In the genomic region with DNA sequence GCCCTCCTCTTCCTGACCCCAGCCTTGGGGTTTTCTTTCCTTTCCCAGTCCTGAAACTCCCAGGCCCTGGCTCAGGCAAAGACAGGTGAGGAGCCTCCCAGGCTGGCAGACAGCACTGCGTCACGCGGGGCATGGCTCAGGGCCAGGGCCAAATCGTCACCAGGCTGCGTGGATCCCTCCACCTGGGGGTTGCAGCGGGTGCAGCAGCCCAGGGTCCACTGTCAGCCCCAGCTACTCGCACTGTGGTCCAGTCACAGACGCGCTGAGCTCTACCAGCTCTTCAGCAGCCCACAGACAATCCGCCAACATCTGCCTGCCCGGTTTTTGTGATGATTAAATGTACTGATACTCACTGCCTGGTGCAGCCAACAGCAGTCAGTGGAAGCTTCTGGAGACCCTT, we compare ENCODE assay signal across 10 cellular contexts. TPM values are rescaled to one million over a fixed set of nuclear protein-coding genes. Genes with fewer than 3 reads are reported as not detected.
A peak's percentile ranks its signal among the peaks of the same experiment; 100 is the strongest.
DNase-seq lines count a peak whose midpoint lies in the region.
"Had no signal": no experiment of that assay in that cellular context is flagged by ENCODE, and none has a peak within 500 bp of the region (broad histone marks: within the 10 kb centered on the region; RNA-seq: fewer than 3 reads in every experiment).

No MANE protein-coding gene starts in this region.

- peak overlapping the region; percentile 56 for H3K4me3 Mint-ChIP-seq in activated T-helper 1 cell treated with anti-CD3 and anti-CD28 coated beads, Interleukin-12 subunit alpha, Interleukin-12 subunit beta, Interleukin-2, Interleukin-4 antibody, amounts not matched to agents 30 ng/mL and 10 ng/mL and 1 ng/mL, durations not matched to agents 14 hours and 24 hours and 36 hours
- H3K4me3 Mint-ChIP-seq in immature natural killer cell, result peak overlapping the region; percentile 35 to 66 (median 65)

- no peaks in the 10 kb centered on the region for H3K9me3 Mint-ChIP-seq in activated T-helper 1 cell treated with anti-CD3 and anti-CD28 coated beads, Interleukin-12 subunit alpha, Interleukin-12 subunit beta, Interleukin-2, Interleukin-4 antibody, amounts not matched to agents 30 ng/mL and 10 ng/mL and 1 ng/mL, durations not matched to agents 14 hours and 24 hours and 36 hours
- H3K9me3 Mint-ChIP-seq in immature natural killer cell, result no peaks in the 10 kb centered on the region

- peaks cover 69% of the 10 kb centered on the region for H3K4me1 Mint-ChIP-seq in activated T-helper 1 cell treated with anti-CD3 and anti-CD28 coated beads, Interleukin-12 subunit alpha, Interleukin-12 subunit beta, Interleukin-2, Interleukin-4 antibody, amounts not matched to agents 30 ng/mL and 10 ng/mL and 1 ng/mL, durations not matched to agents 14 hours and 24 hours and 36 hours (ENCODE audit: low read depth)
- H3K4me1 Mint-ChIP-seq in immature natural killer cell, result peaks cover 63 to 77% of the 10 kb centered on the region in 2 donors

- intact Hi-C loops in activated T-helper 1 cell treated with anti-CD3 and anti-CD28 coated beads, Interleukin-12 subunit alpha, Interleukin-12 subunit beta, Interleukin-2, Interleukin-4 antibody, amounts not matched to agents 30 ng/mL and 10 ng/mL and 1 ng/mL, durations not matched to agents 14 hours and 24 hours and 36 hours (cut with micrococcal nuclease), result no loop called here

- DNase-seq in 8988T (peak; percentile 37), GM19238 (ENCODE audit: insufficient read length, low spot score) (peak; percentile 0), immature natural killer cell (peak in 2 of 3 donors; percentile 41 to 45), NCI-H1092 (lab: John Stamatoyannopoulos, UW) (no peak), NCI-H187 (lab: John Stamatoyannopoulos, UW) (no peak), NCI-H1048 (lab: John Stamatoyannopoulos, UW) (no peak), germinal center (ENCODE audit: low spot score) (no peak)
- DNase-seq in activated T-helper 1 cell treated with anti-CD3 and anti-CD28 coated beads, Interleukin-12 subunit alpha, Interleukin-12 subunit beta, Interleukin-2, Interleukin-4 antibody, amounts not matched to agents 30 ng/mL and 10 ng/mL and 1 ng/mL, durations not matched to agents 14 hours and 24 hours and 36 hours (ENCODE audit: low spot score), result no peak
- DNase-seq: colonic mucosa, NCI-H524 had no signal

- peaks cover 30% of the 10 kb centered on the region for H3K36me3 Mint-ChIP-seq in activated T-helper 1 cell treated with anti-CD3 and anti-CD28 coated beads, Interleukin-12 subunit alpha, Interleukin-12 subunit beta, Interleukin-2, Interleukin-4 antibody, amounts not matched to agents 30 ng/mL and 10 ng/mL and 1 ng/mL, durations not matched to agents 14 hours and 24 hours and 36 hours (ENCODE audit: low read depth)
- H3K36me3 Mint-ChIP-seq in immature natural killer cell, result peaks cover 5 to 18% (median 10%) of the 10 kb centered on the region in 3 donors

- no peaks in the 10 kb centered on the region for H3K27me3 Mint-ChIP-seq in activated T-helper 1 cell treated with anti-CD3 and anti-CD28 coated beads, Interleukin-12 subunit alpha, Interleukin-12 subunit beta, Interleukin-2, Interleukin-4 antibody, amounts not matched to agents 30 ng/mL and 10 ng/mL and 1 ng/mL, durations not matched to agents 14 hours and 24 hours and 36 hours (ENCODE audit: insufficient read depth)
- peaks cover 5 to 19% (median 8%) of the 10 kb centered on the region in 3 donors for H3K27me3 Mint-ChIP-seq in immature natural killer cell (ENCODE audit: low read depth in 3 of 3)

- H3K27ac Mint-ChIP-seq in activated T-helper 1 cell treated with anti-CD3 and anti-CD28 coated beads, Interleukin-12 subunit alpha, Interleukin-12 subunit beta, Interleukin-2, Interleukin-4 antibody, amounts not matched to agents 30 ng/mL and 10 ng/mL and 1 ng/mL, durations not matched to agents 14 hours and 24 hours and 36 hours, result peak overlapping the region; percentile 84
- H3K27ac Mint-ChIP-seq in immature natural killer cell, result peak overlapping the region; percentile 88 to 94 (median 90)

RNA-seq across cellular contexts. Expression of a gene that starts 12.1 kb away (rescaled TPM):
- total RNA-seq in activated T-helper 1 cell treated with anti-CD3 and anti-CD28 coated beads, Interleukin-12 subunit alpha, Interleukin-12 subunit beta, Interleukin-2, Interleukin-4 antibody, amounts not matched to agents 30 ng/mL and 10 ng/mL and 1 ng/mL, durations not matched to agents 14 hours and 24 hours and 36 hours, result 52.8 and 54.3 TPM in 2 replicates
- 10 to 100 TPM in 1 of 3 donors, 1 to 10 TPM in 2; 5.0 to 20.8 (median 7.5) TPM for polyA plus RNA-seq in immature natural killer cell

RNA-seq across cellular contexts. Expression of a gene that starts 25.3 kb away (rescaled TPM):
- total RNA-seq in activated T-helper 1 cell treated with anti-CD3 and anti-CD28 coated beads, Interleukin-12 subunit alpha, Interleukin-12 subunit beta, Interleukin-2, Interleukin-4 antibody, amounts not matched to agents 30 ng/mL and 10 ng/mL and 1 ng/mL, durations not matched to agents 14 hours and 24 hours and 36 hours, result 0.10 TPM in 1 of 2 replicates, not detected in the other
- 1 to 10 TPM in 2 of 3 donors, under 1 TPM in 1; 0.44 to 1.4 (median 1.2) TPM for polyA plus RNA-seq in immature natural killer cell

Comparison
In these comparisons a context has a peak if more than half of its experiments do, and no peak if none do; other contexts are left out.
1. DNase-seq: peak in 8988T (single experiment), GM19238 (single experiment) and immature natural killer cell (2 of 3); none in activated T-helper 1 cell treated with anti-CD3 and anti-CD28 coated beads, Interleukin-12 subunit alpha, Interleukin-12 subunit beta, Interleukin-2, Interleukin-4 antibody, amounts not matched to agents 30 ng/mL and 10 ng/mL and 1 ng/mL, durations not matched to agents 14 hours and 24 hours and 36 hours (single experiment), NCI-H1092 (single experiment), NCI-H187 (0 of 2), NCI-H1048 (single experiment) and germinal center (single experiment).